Comparison of ENCODE assay signal across 25 cellular contexts in genomic region chr18:24940416-24940815, GRCh38.
"Had no signal": no experiment of that assay in that cellular context is flagged by ENCODE, and none has a peak within 500 bp of the region (broad histone marks: within the 10 kb centered on the region; RNA-seq: fewer than 3 reads in every experiment).

No MANE protein-coding gene starts in this region.

- H3K27me3 ChIP-seq: stomach, suprapubic skin, testis, thyroid gland, tibial artery, tibial nerve, transverse colon, upper lobe of left lung, upper lobe of right lung, uterus, vagina had no signal

- H3K27ac ChIP-seq: stomach, suprapubic skin, testis, thoracic aorta, thyroid gland, tibial artery, tibial nerve, transverse colon, upper lobe of left lung, upper lobe of right lung, uterus, vagina had no signal

- DNase-seq: stimulated activated CD4-positive, alpha-beta T cell treated with anti-CD3 and anti-CD28 coated beads, Interleukin-2, amount 100 ng/mL, for 48 hours; stimulated activated CD4-positive, alpha-beta T cell treated with anti-CD3 and anti-CD28 coated beads, Interleukin-4, amount 100 ng/mL, for 1 hour; stimulated activated CD4-positive, alpha-beta T cell treated with anti-CD3 and anti-CD28 coated beads, Interleukin-4, amount 100 ng/mL, for 24 hours; stimulated activated CD4-positive, alpha-beta T cell treated with anti-CD3 and anti-CD28 coated beads, Interleukin-4, amount 100 ng/mL, for 4 hours; stimulated activated CD8-positive, alpha-beta memory T cell treated with anti-CD3 and anti-CD28 coated beads, Interleukin-4, amount 100 ng/mL, for 48 hours; stimulated activated naive B cell treated with anti-CD40 and anti-IgM and Interleukin-4, amounts not matched to agents 10 μg/mL and 1 μg/mL and 100 μg/mL, for 72 hours; stimulated activated naive CD4-positive, alpha-beta T cell; stimulated activated naive CD4-positive, alpha-beta T cell treated with Interleukin-2 at 50 U/mL for 16 hours; stimulated activated naive CD8-positive, alpha-beta T cell treated with anti-CD3 and anti-CD28 coated beads, Interleukin-15, amount 100 ng/mL, for 72 hours; stimulated activated naive CD8-positive, alpha-beta T cell treated with anti-CD3 and anti-CD28 coated beads, Interleukin-15, Interleukin-2, amounts not matched to agents 100 U/mL and 50 U/mL, for 24 hours; stomach; substantia nigra; testis; thyroid gland; tibial artery; transverse colon; upper lobe of left lung; upper lobe of right lung; uterus had no signal

- H3K4me3 ChIP-seq: stomach, suprapubic skin, testis, thoracic aorta, thyroid gland, tibial artery, tibial nerve, transverse colon, upper lobe of left lung, upper lobe of right lung, uterus, vagina had no signal

- H3K4me1 ChIP-seq: stomach, suprapubic skin, testis, thyroid gland, tibial artery, tibial nerve, transverse colon, upper lobe of left lung, upper lobe of right lung, uterus, vagina had no signal

- H3K9me3 ChIP-seq: stomach, suprapubic skin, testis, thoracic aorta, thyroid gland, tibial artery, tibial nerve, transverse colon, upper lobe of left lung, upper lobe of right lung, uterus, vagina had no signal

- ATAC-seq: stimulated activated effector memory CD8-positive, alpha-beta T cell treated with anti-CD3 and anti-CD28 coated beads, Interleukin-12 subunit alpha, Interleukin-12 subunit beta, amount 100 ng/mL, for 72 hours; stimulated activated memory B cell treated with anti-CD40 and anti-IgM and Interleukin-4, amounts not matched to agents 10 μg/mL and 1 μg/mL and 100 μg/mL, for 72 hours; stimulated activated naive B cell treated with anti-CD40 and anti-IgM and Interleukin-4, amounts not matched to agents 10 μg/mL and 1 μg/mL and 100 μg/mL, for 72 hours; stimulated activated naive CD8-positive, alpha-beta T cell treated with anti-CD3 and anti-CD28 coated beads, Interleukin-15, amount 100 ng/mL, for 72 hours; stimulated activated naive CD8-positive, alpha-beta T cell treated with anti-CD3 and anti-CD28 coated beads, Interleukin-15, Interleukin-2, amounts not matched to agents 100 U/mL and 50 U/mL, for 24 hours; upper lobe of right lung had no signal

- H3K36me3 ChIP-seq: stomach, suprapubic skin, thoracic aorta, thyroid gland, tibial artery, tibial nerve, transverse colon, upper lobe of left lung, upper lobe of right lung, uterus, vagina had no signal
